8 cellular contexts compared by ENCODE assay signal in the genomic region with DNA sequence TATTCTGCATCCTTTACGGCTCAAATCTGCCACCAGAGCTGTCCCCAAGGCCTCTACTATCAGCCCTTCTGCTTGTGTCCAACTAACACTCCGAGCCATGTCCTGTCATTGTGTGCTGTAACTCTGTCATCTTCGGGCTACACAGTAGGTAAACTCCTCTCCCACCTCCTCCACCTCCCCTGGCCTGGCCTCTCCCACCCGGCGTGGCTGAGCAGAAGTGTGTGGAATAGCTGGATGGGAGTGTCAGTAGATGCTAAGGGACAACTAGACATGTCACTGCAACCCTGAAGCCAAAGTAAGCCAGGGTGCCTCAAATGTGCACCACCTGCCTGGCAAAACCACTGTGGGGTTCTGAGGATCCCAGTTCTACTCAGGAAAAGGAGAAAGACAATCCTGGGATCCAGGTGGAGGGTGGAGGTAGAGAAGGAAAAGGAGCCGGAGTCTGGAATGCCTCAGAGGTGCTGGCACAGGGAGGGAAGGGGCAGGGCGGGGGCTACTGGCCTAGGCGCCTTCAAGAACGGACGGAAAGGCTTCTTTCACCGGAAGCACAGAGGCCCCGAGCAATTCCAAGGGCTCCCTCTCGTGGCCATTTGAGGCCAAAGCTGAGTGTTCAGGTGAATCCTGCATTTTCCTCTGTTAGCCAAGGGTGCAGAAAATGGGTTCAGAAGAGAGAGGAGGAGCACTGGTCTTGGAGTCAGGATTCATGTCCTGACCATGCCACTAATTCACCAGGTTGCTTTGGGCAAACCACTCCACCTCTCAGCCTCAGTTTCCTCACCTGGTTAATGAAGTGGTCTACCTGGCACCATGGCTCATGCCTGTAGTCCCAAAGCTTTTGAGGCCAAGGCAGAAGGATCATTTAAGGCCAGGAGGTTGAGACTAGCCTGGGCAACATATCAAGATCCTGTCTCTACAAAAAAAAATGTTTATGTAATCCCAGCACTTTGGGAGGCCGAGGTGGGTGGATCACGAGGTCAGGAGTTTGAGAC. TPM values are rescaled to one million over a fixed set of nuclear protein-coding genes. Genes with fewer than 3 reads are reported as not detected.
DNase-seq lines count a peak whose midpoint lies in the region; ATAC-seq and TF ChIP-seq lines count a peak whose summit lies in the region.

No MANE protein-coding gene starts in this region.

- peaks cover 54% of the 10 kb centered on the region for H3K27me3 Mint-ChIP-seq in activated naive CD4-positive, alpha-beta T cell treated with anti-CD3 and anti-CD28 coated beads, Interleukin-2, amount 10 ng/mL, durations not matched to agents 7 days and 5 days

- 49 to 54% (median 52%) methylated on average over 15 of the region's 15 CpGs for WGBS in spleen, 5 donors

- no peak overlapping the region for H3K4me3 Mint-ChIP-seq in activated naive CD4-positive, alpha-beta T cell treated with anti-CD3 and anti-CD28 coated beads, Interleukin-2, amount 10 ng/mL, durations not matched to agents 7 days and 5 days

- H3K4me1 ChIP-seq in RWPE2 (ENCODE audit: insufficient read depth, poor library complexity, severe bottlenecking) (no peaks in the 10 kb centered on the region), spleen (no peaks in the 10 kb centered on the region)

- CTCF ChIA-PET in activated naive CD4-positive, alpha-beta T cell treated with anti-CD3 and anti-CD28 coated beads, Interleukin-2, amount 10 ng/mL, durations not matched to agents 7 days and 5 days (lab: Charles Lee) = interaction anchor here (0.7 to 4.8 kb wide), 7 partner anchors 9 to 251 kb away, joined by 3 to 30 read pairs (median 3); no protein-coding TSS in a partner anchor

- H3K36me3 ChIP-seq in RWPE2 (ENCODE audit: low read depth) (no peaks in the 10 kb centered on the region), spleen (no peaks in the 10 kb centered on the region)

- TF ChIP-seq POLR2A in spleen (IDR thresholded peaks at IDR 0.05) = no peak

- ATAC-seq in RWPE2 (ENCODE audit: low read depth) (peak; percentile 80), left ventricle myocardium superior (peak; percentile 53), GM18517 (IDR thresholded peaks at IDR 0.05; ENCODE audit: unreplicated experiment) (no peak)

- no peak overlapping the region for H3K27ac ChIP-seq in RWPE2 (ENCODE audit: poor library complexity, severe bottlenecking)
- H3K27ac ChIP-seq in spleen = no peak overlapping the region

- DNase-seq in AG09319 (ENCODE audit: extremely low read depth, low read depth) (no peak), GM19238 (ENCODE audit: insufficient read length, low spot score) (peak; percentile 86), Kasumi-1 (lab: John Stamatoyannopoulos, UW) (peak; percentile 31 to 38), RWPE2 (ENCODE audit: low spot score) (peak; percentile 70), left ventricle myocardium superior (peak; percentile 51), spleen (peak; percentile 76)
- DNase-seq in activated naive CD4-positive, alpha-beta T cell treated with anti-CD3 and anti-CD28 coated beads, Interleukin-2, amount 10 ng/mL, durations not matched to agents 7 days and 5 days = peak; percentile 80

- peak overlapping the region; percentile 33 for H3K27ac Mint-ChIP-seq in activated naive CD4-positive, alpha-beta T cell treated with anti-CD3 and anti-CD28 coated beads, Interleukin-2, amount 10 ng/mL, durations not matched to agents 7 days and 5 days

- H3K4me3 ChIP-seq in RWPE2 (ENCODE audit: severe bottlenecking) (no peak overlapping the region), spleen (no peak overlapping the region)

- H3K4me1 Mint-ChIP-seq in activated naive CD4-positive, alpha-beta T cell treated with anti-CD3 and anti-CD28 coated beads, Interleukin-2, amount 10 ng/mL, durations not matched to agents 7 days and 5 days = no peaks in the 10 kb centered on the region

- no peaks in the 10 kb centered on the region for H3K9me3 Mint-ChIP-seq in activated naive CD4-positive, alpha-beta T cell treated with anti-CD3 and anti-CD28 coated beads, Interleukin-2, amount 10 ng/mL, durations not matched to agents 7 days and 5 days

- H3K36me3 Mint-ChIP-seq in activated naive CD4-positive, alpha-beta T cell treated with anti-CD3 and anti-CD28 coated beads, Interleukin-2, amount 10 ng/mL, durations not matched to agents 7 days and 5 days = no peaks in the 10 kb centered on the region

- H3K27me3 ChIP-seq in RWPE2 (ENCODE audit: insufficient read depth, poor library complexity, severe bottlenecking) (no peaks in the 10 kb centered on the region), spleen (replicated peaks in 1 of 7) (peaks cover 0 to 49% (median 0%) of the 10 kb centered on the region in 7 donors)

- intact Hi-C loops in left ventricle myocardium superior (cut with micrococcal nuclease) = no loop called here
- intact Hi-C loops in spleen (cut with DNase I; ENCODE audit: low total_unique reads) = no loop called here

- peak; percentile 61 for TF ChIP-seq CTCF in AG09319 (IDR thresholded peaks at IDR 0.05; ENCODE audit: low read depth, low read length)
- peak; percentile 87 for TF ChIP-seq CTCF in RWPE2 (IDR thresholded peaks at IDR 0.05; ENCODE audit: poor library complexity, severe bottlenecking)
- peak in 10 of 11 experiments; percentile 12 to 66 (median 46) for TF ChIP-seq CTCF in spleen (IDR thresholded peaks at IDR 0.05 in 8 of 11, conservative IDR thresholded peaks at IDR 0.05 in 3 of 11)

- H3K9me3 ChIP-seq in RWPE2 (ENCODE audit: severe bottlenecking) (no peaks in the 10 kb centered on the region), spleen (no peaks in the 10 kb centered on the region)

RNA-seq across cellular contexts. Expression of a gene that starts 20.5 kb away (rescaled TPM):
- total RNA-seq in left ventricle myocardium superior = not detected
- total RNA-seq in spleen = not detected
- not detected for polyA plus RNA-seq in spleen
